In the genomic region with DNA sequence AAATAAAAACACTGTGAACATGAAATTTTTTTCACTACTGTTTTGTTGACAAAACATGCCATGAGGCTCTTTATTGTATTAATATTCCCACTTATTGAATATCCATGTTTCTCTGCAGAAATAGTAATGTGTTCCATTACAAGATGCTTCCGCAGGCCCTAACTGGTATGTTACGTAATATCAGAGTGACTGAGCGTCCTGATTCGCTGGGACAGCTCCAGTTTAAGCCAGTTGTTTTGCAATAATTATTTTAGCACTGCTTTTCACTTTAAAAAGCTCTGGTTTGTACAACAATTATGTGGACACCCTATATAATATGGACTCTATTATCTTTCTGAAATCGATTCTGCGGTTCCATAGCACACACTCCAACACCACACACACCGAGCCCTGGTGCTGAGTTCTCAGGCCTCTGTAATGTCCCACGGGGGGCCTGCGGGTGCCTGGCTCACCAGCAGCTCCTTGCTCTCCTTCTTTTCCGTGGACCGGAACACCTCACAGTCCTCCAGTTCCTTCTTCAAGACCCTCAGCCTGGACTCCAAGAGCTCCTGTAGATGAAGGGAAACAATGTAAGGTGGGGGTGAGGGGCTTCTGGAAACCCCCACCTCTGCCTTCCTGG, we compare ENCODE assay signal across 2 cellular contexts.
A peak's percentile ranks its signal among the peaks of the same experiment; 100 is the strongest.
TF ChIP-seq lines count a peak whose summit lies in the region.

No MANE protein-coding gene starts in this region.

TF ChIP-seq in IMR-90, 13 proteins besides CTCF, POLR2A, EP300 and RAD21 (continued from another document):
- peak; percentile 93 for TF ChIP-seq CEBPB (IDR thresholded peaks at IDR 0.05; ENCODE audit: low read depth, low read length)

TF ChIP-seq in neural cell, 6 proteins besides CTCF, POLR2A, EP300 and RAD21 (continued from another document):
- TF ChIP-seq MXI1 (conservative IDR thresholded peaks at IDR 0.05; ENCODE audit: poor library complexity, severe bottlenecking) (no peak), EZH2 (IDR thresholded peaks at IDR 0.05; ENCODE audit: borderline replicate concordance, insufficient read depth, low read length, poor library complexity, severe bottlenecking) (no peak)
- TF ChIP-seq, protein P1, sequence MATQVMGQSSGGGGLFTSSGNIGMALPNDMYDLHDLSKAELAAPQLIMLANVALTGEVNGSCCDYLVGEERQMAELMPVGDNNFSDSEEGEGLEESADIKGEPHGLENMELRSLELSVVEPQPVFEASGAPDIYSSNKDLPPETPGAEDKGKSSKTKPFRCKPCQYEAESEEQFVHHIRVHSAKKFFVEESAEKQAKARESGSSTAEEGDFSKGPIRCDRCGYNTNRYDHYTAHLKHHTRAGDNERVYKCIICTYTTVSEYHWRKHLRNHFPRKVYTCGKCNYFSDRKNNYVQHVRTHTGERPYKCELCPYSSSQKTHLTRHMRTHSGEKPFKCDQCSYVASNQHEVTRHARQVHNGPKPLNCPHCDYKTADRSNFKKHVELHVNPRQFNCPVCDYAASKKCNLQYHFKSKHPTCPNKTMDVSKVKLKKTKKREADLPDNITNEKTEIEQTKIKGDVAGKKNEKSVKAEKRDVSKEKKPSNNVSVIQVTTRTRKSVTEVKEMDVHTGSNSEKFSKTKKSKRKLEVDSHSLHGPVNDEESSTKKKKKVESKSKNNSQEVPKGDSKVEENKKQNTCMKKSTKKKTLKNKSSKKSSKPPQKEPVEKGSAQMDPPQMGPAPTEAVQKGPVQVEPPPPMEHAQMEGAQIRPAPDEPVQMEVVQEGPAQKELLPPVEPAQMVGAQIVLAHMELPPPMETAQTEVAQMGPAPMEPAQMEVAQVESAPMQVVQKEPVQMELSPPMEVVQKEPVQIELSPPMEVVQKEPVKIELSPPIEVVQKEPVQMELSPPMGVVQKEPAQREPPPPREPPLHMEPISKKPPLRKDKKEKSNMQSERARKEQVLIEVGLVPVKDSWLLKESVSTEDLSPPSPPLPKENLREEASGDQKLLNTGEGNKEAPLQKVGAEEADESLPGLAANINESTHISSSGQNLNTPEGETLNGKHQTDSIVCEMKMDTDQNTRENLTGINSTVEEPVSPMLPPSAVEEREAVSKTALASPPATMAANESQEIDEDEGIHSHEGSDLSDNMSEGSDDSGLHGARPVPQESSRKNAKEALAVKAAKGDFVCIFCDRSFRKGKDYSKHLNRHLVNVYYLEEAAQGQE (IDR thresholded peaks at IDR 0.05; ENCODE audit: borderline replicate concordance) = no peak
